In the genomic region with DNA sequence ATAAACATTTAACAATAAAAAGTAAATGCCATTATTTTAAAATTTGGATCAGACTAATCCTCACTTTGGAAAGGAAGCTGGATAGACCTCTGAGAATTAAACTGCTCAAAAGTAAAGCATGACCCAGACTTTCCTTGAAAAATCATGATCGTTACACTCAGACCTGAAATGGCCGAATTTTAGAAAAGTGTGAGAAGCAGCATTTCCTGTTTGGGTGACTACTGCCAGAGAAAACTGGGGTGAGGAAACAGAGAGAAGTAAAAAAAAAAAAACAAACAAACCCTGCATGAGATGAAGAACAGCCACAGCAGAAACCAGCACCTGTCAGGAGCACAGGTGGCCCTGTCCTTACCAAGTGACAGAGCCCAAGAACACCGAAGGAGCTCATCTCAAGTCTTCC, we compare ENCODE assay signal across 25 cellular contexts.
"Had no signal": no experiment of that assay in that cellular context is flagged by ENCODE, and none has a peak within 500 bp of the region (broad histone marks: within the 10 kb centered on the region; RNA-seq: fewer than 3 reads in every experiment).

No MANE protein-coding gene starts in this region.

- H3K4me1 Mint-ChIP-seq: activated naive CD8-positive, alpha-beta T cell treated with anti-CD3 and anti-CD28 coated beads, Interleukin-2, amount 10 ng/mL, durations not matched to agents 7 days and 5 days had no signal

- H3K27me3 Mint-ChIP-seq: activated naive CD4-positive, alpha-beta T cell treated with anti-CD3 and anti-CD28 coated beads, Interleukin-2, amount 10 ng/mL, durations not matched to agents 7 days and 5 days; activated naive CD8-positive, alpha-beta T cell treated with anti-CD3 and anti-CD28 coated beads, Interleukin-2, amount 10 ng/mL, durations not matched to agents 7 days and 5 days; brain; dendritic cell treated with granulocyte-macrophage colony-stimulating factor and Interleukin-4, amounts not matched to agents 40 ng/mL and 50 ng/mL, for 4 days; naive B cell; type B pancreatic cell had no signal

- H3K4me3 Mint-ChIP-seq: activated naive CD4-positive, alpha-beta T cell treated with anti-CD3 and anti-CD28 coated beads, Interleukin-2, amount 10 ng/mL, durations not matched to agents 7 days and 5 days; activated naive CD8-positive, alpha-beta T cell treated with anti-CD3 and anti-CD28 coated beads, Interleukin-2, amount 10 ng/mL, durations not matched to agents 7 days and 5 days; brain; dendritic cell treated with granulocyte-macrophage colony-stimulating factor and Interleukin-4, amounts not matched to agents 40 ng/mL and 50 ng/mL, for 4 days; mesothelial cell of epicardium; naive B cell; T-helper 1 cell treated with Interleukin-12 subunit alpha and Interleukin-12 subunit beta and Interleukin-4 antibody, amounts not matched to agents 30 μg/mL and 1 μg/mL, for 36 hours; type B pancreatic cell had no signal

- H3K27me3 ChIP-seq: ascending aorta, gastroesophageal sphincter, hepatocyte, uterus had no signal

- H3K27ac ChIP-seq: ascending aorta, gastroesophageal sphincter, hepatocyte, thoracic aorta, uterus, VCaP had no signal

- H3K9me3 ChIP-seq: ascending aorta, gastroesophageal sphincter, thoracic aorta, uterus had no signal

- H3K4me1 ChIP-seq: ascending aorta, gastroesophageal sphincter, uterus had no signal

- H3K9me3 Mint-ChIP-seq: activated naive CD4-positive, alpha-beta T cell treated with anti-CD3 and anti-CD28 coated beads, Interleukin-2, amount 10 ng/mL, durations not matched to agents 7 days and 5 days; activated naive CD8-positive, alpha-beta T cell treated with anti-CD3 and anti-CD28 coated beads, Interleukin-2, amount 10 ng/mL, durations not matched to agents 7 days and 5 days; brain; dendritic cell treated with granulocyte-macrophage colony-stimulating factor and Interleukin-4, amounts not matched to agents 40 ng/mL and 50 ng/mL, for 4 days; mesothelial cell of epicardium; naive B cell; T-helper 1 cell treated with Interleukin-12 subunit alpha and Interleukin-12 subunit beta and Interleukin-4 antibody, amounts not matched to agents 30 μg/mL and 1 μg/mL, for 36 hours; type B pancreatic cell had no signal

- ATAC-seq: gastroesophageal sphincter, left cardiac atrium, left ventricle myocardium superior, right cardiac atrium had no signal

- DNase-seq: activated CD4-positive, alpha-beta T cell treated with anti-CD3 and anti-CD28 coated beads for 48 hours; activated CD4-positive, alpha-beta T cell treated with anti-CD3 and anti-CD28 coated beads, Interleukin-2, amount 50 U/mL, for 48 hours; activated gamma-delta T cell; activated naive CD4-positive, alpha-beta T cell treated with anti-CD3 and anti-CD28 coated beads, Interleukin-2, amount 10 ng/mL, durations not matched to agents 7 days and 5 days; activated naive CD8-positive, alpha-beta T cell treated with anti-CD3 and anti-CD28 coated beads, Interleukin-2, amount 10 ng/mL, durations not matched to agents 7 days and 5 days; left cardiac atrium; left ventricle myocardium superior; naive B cell; right cardiac atrium; stimulated activated CD4-positive, alpha-beta T cell treated with anti-CD3 and anti-CD28 coated beads, Interleukin-15, amount 100 ng/mL, for 24 hours; stimulated activated CD4-positive, alpha-beta T cell treated with anti-CD3 and anti-CD28 coated beads, Interleukin-2, amount 100 ng/mL, for 24 hours; stimulated activated naive CD4-positive, alpha-beta T cell; SW 1271; T-helper 9 cell; uterus had no signal

- H3K27ac Mint-ChIP-seq: activated naive CD4-positive, alpha-beta T cell treated with anti-CD3 and anti-CD28 coated beads, Interleukin-2, amount 10 ng/mL, durations not matched to agents 7 days and 5 days; activated naive CD8-positive, alpha-beta T cell treated with anti-CD3 and anti-CD28 coated beads, Interleukin-2, amount 10 ng/mL, durations not matched to agents 7 days and 5 days; brain; dendritic cell treated with granulocyte-macrophage colony-stimulating factor and Interleukin-4, amounts not matched to agents 40 ng/mL and 50 ng/mL, for 4 days; mesothelial cell of epicardium; T-helper 1 cell treated with Interleukin-12 subunit alpha and Interleukin-12 subunit beta and Interleukin-4 antibody, amounts not matched to agents 30 μg/mL and 1 μg/mL, for 36 hours; type B pancreatic cell had no signal

- H3K4me3 ChIP-seq: ascending aorta, gastroesophageal sphincter, hepatocyte, thoracic aorta, uterus had no signal

- H3K36me3 ChIP-seq: uterus had no signal
